13 cellular contexts compared by ENCODE assay signal in genomic region chr4:185589067-185589844, GRCh38. TPM values are rescaled to one million over a fixed set of nuclear protein-coding genes. Genes with fewer than 3 reads are reported as not detected.
A peak's percentile ranks its signal among the peaks of the same experiment; 100 is the strongest.
DNase-seq lines count a peak whose midpoint lies in the region; ATAC-seq, FAIRE-seq and TF ChIP-seq lines count a peak whose summit lies in the region.
"Had no signal": no experiment of that assay in that cellular context is flagged by ENCODE, and none has a peak within 500 bp of the region (broad histone marks: within the 10 kb centered on the region; RNA-seq: fewer than 3 reads in every experiment).

No MANE protein-coding gene starts in this region.

- no peak for TF ChIP-seq CTCF in HepG2 (CRISPR knock-in tag; IDR thresholded peaks at IDR 0.05)
- no peak for TF ChIP-seq CTCF in right lobe of liver (IDR thresholded peaks at IDR 0.05)
- no peak for TF ChIP-seq CTCF in astrocyte (IDR thresholded peaks at IDR 0.05; ENCODE audit: insufficient read depth, low read depth, low read length)
- no peak for TF ChIP-seq CTCF in GM13976 (IDR thresholded peaks at IDR 0.05; ENCODE audit: borderline replicate concordance, control extremely low read depth, extremely low read depth, insufficient read depth, missing control alignments)

- no peak for TF ChIP-seq EP300 in HepG2 (IDR thresholded peaks at IDR 0.05; ENCODE audit: low read depth in 2 of 2, low read length in 2 of 2)
- TF ChIP-seq EP300 in HepG2 (CRISPR knock-in tag; IDR thresholded peaks at IDR 0.05; ENCODE audit: borderline replicate concordance), result no peak

- H2AK5ac ChIP-seq in mesenchymal stem cell (ENCODE audit: low read length, severe bottlenecking), result no peak overlapping the region

- TF ChIP-seq RAD21 in HepG2 (CRISPR knock-in tag; IDR thresholded peaks at IDR 0.05), result no peak

- H3K4me2 ChIP-seq in HepG2 (ENCODE audit: low read depth, low read length) (no peak overlapping the region), astrocyte (ENCODE audit: low read length) (peak overlapping the region; percentile 70), mesenchymal stem cell (ENCODE audit: low read length, poor library complexity, severe bottlenecking) (no peak overlapping the region)

- POLR2A ChIA-PET in HepG2 (lab: Yijun Ruan, JAX), result interaction anchor here (0.9 kb wide), 1 partner anchor 53 kb away, joined by 3 read pairs; the partner anchor contains the start of gene PDLIM3

- no peak overlapping the region for H4K8ac ChIP-seq in mesenchymal stem cell (ENCODE audit: low read length)

- peaks cover 18% of the 10 kb centered on the region for H3K4me1 ChIP-seq in HepG2 (ENCODE audit: insufficient read depth, low read length)
- peaks cover 0 to 14% (median 3%) of the 10 kb centered on the region in 4 donors for H3K4me1 ChIP-seq in right lobe of liver
- peaks cover 12% of the 10 kb centered on the region for H3K4me1 ChIP-seq in astrocyte (ENCODE audit: insufficient read depth, low read length)
- peaks cover 7% of the 10 kb centered on the region for H3K4me1 ChIP-seq in mesenchymal stem cell (ENCODE audit: control insufficient read depth, insufficient read depth, low read depth, low read length)

- no peak for FAIRE-seq in HepG2 (lab: Jason Lieb, UNC)
- no peak for FAIRE-seq in astrocyte (lab: Jason Lieb, UNC)
- no peak for FAIRE-seq in frontal cortex (lab: Jason Lieb, UNC)
- FAIRE-seq: GM19239 had no signal

- H3K4me1 Mint-ChIP-seq in astrocyte (ENCODE audit: low read depth, unreplicated experiment), result peaks cover 31% of the 10 kb centered on the region

- H3K9ac ChIP-seq in HepG2 (ENCODE audit: insufficient read depth, low read depth, low read length) (no peak overlapping the region), astrocyte (ENCODE audit: low read length) (peak overlapping the region; percentile 55), mesenchymal stem cell (ENCODE audit: low read length) (no peak overlapping the region)

- no peak overlapping the region for H3K23ac ChIP-seq in mesenchymal stem cell (ENCODE audit: low read length in 2 of 2)

- H3K36me3 ChIP-seq in HepG2 (replicated peaks in 1 of 2; ENCODE audit: control insufficient read depth in 1 of 2, insufficient read depth in 2 of 2, low read length in 2 of 2) (peaks cover 2 to 16% of the 10 kb centered on the region in 2 experiments; a peak in 3 of 5 replicates), right lobe of liver (peaks cover 0 to 4% (median 0%) of the 10 kb centered on the region in 4 donors), astrocyte (ENCODE audit: insufficient read depth, low read length) (no peaks in the 10 kb centered on the region), mesenchymal stem cell (ENCODE audit: control insufficient read depth in 1 of 2, insufficient read depth in 2 of 2, low read depth in 1 of 2, low read length in 2 of 2) (no peaks in the 10 kb centered on the region)

- TF ChIP-seq POLR2A in HepG2 (IDR thresholded peaks at IDR 0.05; ENCODE audit: insufficient read depth in 1 of 2, low read depth in 2 of 2, low read length in 2 of 2) (no peak), right lobe of liver (IDR thresholded peaks at IDR 0.05) (no peak)

- H4K20me1 ChIP-seq in HepG2 (ENCODE audit: insufficient read depth, low read length), result no peaks in the 10 kb centered on the region
- no peaks in the 10 kb centered on the region for H4K20me1 ChIP-seq in astrocyte (ENCODE audit: insufficient read depth, low read length)

- no peak overlapping the region for H2BK120ac ChIP-seq in mesenchymal stem cell (ENCODE audit: low read depth, low read length)

- intact Hi-C loops in HepG2 (cut with micrococcal nuclease; ENCODE audit: unreplicated experiment), result no loop called here
- intact Hi-C loops in right lobe of liver (cut with DNase I), result no loop called here

- WGBS in HepG2 (ENCODE audit: low lambda C conversion rate), result 96% methylated on average over 13 of the region's 13 CpGs
- WGBS in right lobe of liver (ENCODE audit: insufficient coverage, low coverage, low lambda C conversion rate, missing lambda C conversion rate), result 88% methylated on average over 12 of the region's 13 CpGs
- WGBS in mesenchymal stem cell, result 80% methylated on average over 8 of the region's 13 CpGs

- no peak overlapping the region for H2BK15ac ChIP-seq in mesenchymal stem cell (ENCODE audit: low read depth, poor library complexity, severe bottlenecking)

- no TSS peak for BruUV-seq in HepG2 (replicated peaks; lab: Mats Ljungman, UMichigan)

- in situ Hi-C loops in HepG2 (cut with HindIII; ENCODE audit: extremely low pct_ligation_motif_present, low pct_unique_long_range_greater_than_20kb) (no loop called here), GM13976 (cut with MboI; ENCODE audit: low sequenced_read_pairs, unreplicated experiment) (loop anchor here (5.0 kb wide), 1 partner anchor 117 kb away; the partner anchor contains the start of gene CCDC110)

- no peak overlapping the region for H3K4ac ChIP-seq in mesenchymal stem cell (ENCODE audit: low read depth in 1 of 2, low read length in 2 of 2)

- H3K27me3 ChIP-seq in HepG2 (ENCODE audit: control insufficient read depth in 1 of 2, insufficient read depth in 2 of 2, low read length in 2 of 2) (no peaks in the 10 kb centered on the region), right lobe of liver (no peaks in the 10 kb centered on the region), astrocyte (ENCODE audit: insufficient read depth, low read length) (no peaks in the 10 kb centered on the region), mesenchymal stem cell (ENCODE audit: control insufficient read depth in 1 of 2, insufficient read depth in 1 of 2, low read length in 2 of 2) (peaks cover 0 to 5% of the 10 kb centered on the region in 2 experiments)

- H3K9me3 Mint-ChIP-seq in astrocyte (ENCODE audit: unreplicated experiment), result no peaks in the 10 kb centered on the region

- H3K27ac ChIP-seq in HepG2 (ENCODE audit: extremely low read length, insufficient read depth, low read length) (no peak overlapping the region), right lobe of liver (no peak overlapping the region), astrocyte (ENCODE audit: low read depth, low read length) (peak overlapping the region; percentile 83), mesenchymal stem cell (ENCODE audit: low read length, poor library complexity, severe bottlenecking) (no peak overlapping the region)
- H3K27ac ChIP-seq: HL-60 had no signal

- no peak overlapping the region for H3K18ac ChIP-seq in mesenchymal stem cell (ENCODE audit: low read depth in 1 of 2, low read length in 2 of 2)

- H3K4me3 Mint-ChIP-seq in astrocyte (ENCODE audit: unreplicated experiment), result peak overlapping the region; percentile 2

- no peak overlapping the region for H2BK5ac ChIP-seq in mesenchymal stem cell (ENCODE audit: low read depth, low read length, poor library complexity, severe bottlenecking)

- H3K9me3 ChIP-seq in HepG2 (ENCODE audit: low read length), result no peaks in the 10 kb centered on the region
- no peaks in the 10 kb centered on the region for H3K9me3 ChIP-seq in right lobe of liver
- no peaks in the 10 kb centered on the region for H3K9me3 ChIP-seq in astrocyte (ENCODE audit: insufficient read depth, low read depth, low read length)
- H3K9me3 ChIP-seq in mesenchymal stem cell (ENCODE audit: control insufficient read depth, low read length), result no peaks in the 10 kb centered on the region

- ATAC-seq in HepG2 (no peak), right lobe of liver (no peak)
- no peak for ATAC-seq in stimulated activated naive CD8-positive, alpha-beta T cell treated with anti-CD3 and anti-CD28 coated beads, Interleukin-15, Interleukin-2, amounts not matched to agents 100 U/mL and 50 U/mL, for 24 hours

- no peak overlapping the region for H3K14ac ChIP-seq in mesenchymal stem cell (ENCODE audit: low read length in 2 of 2)

- CTCF ChIA-PET in HepG2 (lab: Yijun Ruan, JAX; ENCODE audit: low intra/inter-chr PET ratio, low total read pairs), result no interaction called here

- no peaks in the 10 kb centered on the region for H3K79me1 ChIP-seq in mesenchymal stem cell (replicated peaks; ENCODE audit: low read length, poor library complexity, severe bottlenecking)

- H3K79me2 ChIP-seq in HepG2 (ENCODE audit: insufficient read depth, low read length), result no peaks in the 10 kb centered on the region
- no peaks in the 10 kb centered on the region for H3K79me2 ChIP-seq in astrocyte (ENCODE audit: insufficient read depth, low read length)

- DNase-seq in HepG2 (ENCODE audit: low spot score) (no peak), right lobe of liver (no peak), astrocyte (ENCODE audit: low read depth) (peak; percentile 97), mesenchymal stem cell (peak; percentile 83), GM13976 (ENCODE audit: low spot score) (no peak), frontal cortex (ENCODE audit: low spot score in 2 of 2) (no peak), inferior parietal cortex (ENCODE audit: extremely low spot score) (no peak)
- no peak for DNase-seq in stimulated activated naive CD8-positive, alpha-beta T cell treated with anti-CD3 and anti-CD28 coated beads, Interleukin-15, Interleukin-2, amounts not matched to agents 100 U/mL and 50 U/mL, for 24 hours
- DNase-seq: NCI-H1048, NCI-H2227 treated with DMSO at 0.1 percent for 48 hours, posterior cingulate gyrus had no signal

- no peak overlapping the region for H2AFZ ChIP-seq in HepG2 (ENCODE audit: low read length)
- peak overlapping the region; percentile 42 for H2AFZ ChIP-seq in astrocyte (ENCODE audit: low read depth, low read length)
- no peak overlapping the region for H2AFZ ChIP-seq in mesenchymal stem cell (ENCODE audit: low read depth, low read length)

- peak overlapping the region; percentile 91 for H3K27ac Mint-ChIP-seq in astrocyte (ENCODE audit: unreplicated experiment)

- no peaks in the 10 kb centered on the region for H3K27me3 Mint-ChIP-seq in astrocyte (ENCODE audit: low read depth, unreplicated experiment)

- no peak overlapping the region for H3K4me3 ChIP-seq in HepG2 (replicated peaks in 1 of 3; ENCODE audit: insufficient read depth in 1 of 3, low read depth in 2 of 3, low read length in 3 of 3)
- H3K4me3 ChIP-seq in right lobe of liver, result no peak overlapping the region
- peak overlapping the region; percentile 18 for H3K4me3 ChIP-seq in astrocyte (ENCODE audit: insufficient read depth, low read depth, low read length)
- no peak overlapping the region for H3K4me3 ChIP-seq in mesenchymal stem cell (ENCODE audit: insufficient read depth in 1 of 2, low read depth in 1 of 2, low read length in 2 of 2)

- no peaks in the 10 kb centered on the region for H3K36me3 Mint-ChIP-seq in astrocyte (ENCODE audit: low read depth, unreplicated experiment)

- H4K91ac ChIP-seq in mesenchymal stem cell (ENCODE audit: low read length), result no peak overlapping the region

- H2BK12ac ChIP-seq in mesenchymal stem cell (ENCODE audit: low read length in 2 of 2), result no peak overlapping the region

RNA-seq across cellular contexts. Expression of gene PDLIM3, which starts 53.9 kb away (rescaled TPM):
- total RNA-seq in HepG2 (2016; rRNA removed; fragmentation: Illumina TruSeq; extraction: Trizol) (5.9 and 6.3 TPM in 2 replicates), right lobe of liver (10 to 100 TPM in 2 of 6 experiments, 1 to 10 TPM in 4; 1.8 to 23.7 (median 6.1) TPM), astrocyte (28.5 and 30.7 TPM in 2 replicates), frontal cortex (14.3 TPM)
- total RNA-seq in HepG2 (2016; cell fraction: cytosol; rRNA removed; fragmentation: Illumina TruSeq; extraction: Trizol; ENCODE audit: low read depth), result 2.5 and 3.1 TPM in 2 replicates
- 6.4 and 8.1 TPM in 2 replicates for total RNA-seq in HepG2 (2016; cell fraction: insoluble cytoplasmic fraction; rRNA removed; fragmentation: Illumina TruSeq; extraction: Trizol)
- total RNA-seq in HepG2 (2016; cell fraction: membrane; rRNA removed; fragmentation: Illumina TruSeq; extraction: Trizol), result 5.3 TPM in 2 replicates
- 5.3 and 5.9 TPM in 2 replicates for total RNA-seq in HepG2 (2016; cell fraction: nucleus; rRNA removed; fragmentation: Illumina TruSeq; extraction: Trizol)
- 14.0 and 14.8 TPM in 2 replicates for polyA plus RNA-seq in HepG2 (2011; rRNA removed)
- polyA plus RNA-seq in HepG2 (2011; cell fraction: cytosol; rRNA removed), result 14.0 and 16.0 TPM in 2 replicates
- polyA plus RNA-seq in HepG2 (2011; cell fraction: nucleus; rRNA removed), result 10.4 and 14.3 TPM in 2 replicates
- polyA plus RNA-seq in HepG2 (2012), result 3.0 and 13.6 TPM in 2 replicates
- 3.0 and 3.2 TPM in 2 replicates for polyA plus RNA-seq in HepG2 (2016; cell fraction: cytosol; fragmentation: Illumina TruSeq; extraction: Trizol; ENCODE audit: low read depth)
- polyA plus RNA-seq in HepG2 (2016; cell fraction: insoluble cytoplasmic fraction; fragmentation: Illumina TruSeq; extraction: Trizol; ENCODE audit: low read depth), result 7.6 and 8.1 TPM in 2 replicates
- 3.8 and 4.4 TPM in 2 replicates for polyA plus RNA-seq in HepG2 (2016; cell fraction: membrane; fragmentation: Illumina TruSeq; extraction: Trizol; ENCODE audit: low read depth)
- polyA plus RNA-seq in HepG2 (2016; cell fraction: nucleus; fragmentation: Illumina TruSeq; extraction: Trizol; ENCODE audit: insufficient read depth, low read depth), result 4.3 and 4.8 TPM in 2 replicates
- 6.4 and 20.2 TPM in 2 replicates for polyA minus RNA-seq in HepG2 (2011; rRNA and poly(A)+ RNA removed; ENCODE audit: low replicate concordance)
- 8.4 and 8.7 TPM in 2 replicates for polyA minus RNA-seq in HepG2 (2011; cell fraction: cytosol; rRNA and poly(A)+ RNA removed)
- 17.7 and 18.2 TPM in 2 replicates for polyA minus RNA-seq in HepG2 (2011; cell fraction: nucleus; rRNA and poly(A)+ RNA removed)
- polyA plus RNA-seq in mesenchymal stem cell (2013, experiment 1 of 2), result 61.2 TPM
- 64.4 TPM for polyA plus RNA-seq in mesenchymal stem cell (2013, experiment 2 of 2)

Comparison
In these comparisons a context has a peak if more than half of its experiments do, and no peak if none do; other contexts are left out.
1. DNase-seq: peak in astrocyte (single experiment) and mesenchymal stem cell (single experiment); none in HepG2 (single experiment), right lobe of liver (0 of 3), GM13976 (single experiment), frontal cortex (0 of 2), inferior parietal cortex (single experiment) and stimulated activated naive CD8-positive, alpha-beta T cell treated with anti-CD3 and anti-CD28 coated beads, Interleukin-15, Interleukin-2, amounts not matched to agents 100 U/mL and 50 U/mL, for 24 hours (single experiment).